In the genomic region with DNA sequence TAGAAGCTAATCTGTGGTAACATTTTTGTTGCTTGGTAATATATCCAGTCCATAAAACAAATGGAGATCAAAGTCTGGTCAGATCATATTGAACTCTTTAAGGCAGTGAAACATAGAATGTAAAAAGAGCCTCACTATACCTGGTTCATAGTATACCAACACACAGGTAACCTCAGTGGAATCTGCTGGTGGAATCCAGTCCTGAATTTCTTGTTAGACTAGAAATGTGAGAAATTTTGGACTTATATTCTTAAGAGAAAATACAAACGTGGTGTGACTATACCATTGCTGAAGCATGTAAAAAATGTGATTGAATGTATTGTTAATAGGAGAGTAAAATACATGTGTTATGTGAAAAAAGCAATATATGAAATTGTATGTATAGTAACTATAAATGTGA, we compare ENCODE assay signal across 24 cellular contexts.
"Had no signal": no experiment of that assay in that cellular context is flagged by ENCODE, and none has a peak within 500 bp of the region (broad histone marks: within the 10 kb centered on the region; RNA-seq: fewer than 3 reads in every experiment).

No MANE protein-coding gene starts in this region.

- H3K9me3 ChIP-seq: breast epithelium, esophagus squamous epithelium, prostate gland, testis, upper lobe of right lung had no signal

- DNase-seq: activated CD4-positive, CD25-positive, alpha-beta regulatory T cell treated with anti-CD3 and anti-CD28 coated beads, Interleukin-2, amount 50 U/mL, for 72 hours; activated CD8-positive, alpha-beta memory T cell treated with anti-CD3 and anti-CD28 coated beads for 24 hours; activated CD8-positive, alpha-beta memory T cell treated with anti-CD3 and anti-CD28 coated beads, Interleukin-2, amount 50 U/mL, for 48 hours; activated effector memory CD4-positive, alpha-beta T cell treated with anti-CD3 and anti-CD28 coated beads, Interleukin-2, amount 50 U/mL, for 16 hours; activated naive CD4-positive, alpha-beta T cell treated with anti-CD3 and anti-CD28 coated beads, Interleukin-2, amount 50 U/mL, for 16 hours; activated T-cell treated with anti-CD3 and anti-CD28 coated beads, Interleukin-2, amount 50 U/mL, for 48 hours; cerebellar nuclear complex; cortex of kidney; esophagus squamous epithelium; immature natural killer cell; mesenchymal stem cell; naive thymus-derived CD4-positive, alpha-beta T cell; right cardiac atrium; stimulated activated CD4-positive, alpha-beta T cell treated with anti-CD3 and anti-CD28 coated beads, Interleukin-4, amount 100 ng/mL, for 1 hour; testis; upper lobe of right lung had no signal

- H3K9ac ChIP-seq: neural progenitor cell had no signal

- H3K9me3 Mint-ChIP-seq: immature natural killer cell; naive thymus-derived CD4-positive, alpha-beta T cell; neural progenitor cell; stimulated activated effector memory CD8-positive, alpha-beta T cell treated with anti-CD3 and anti-CD28 coated beads, Interleukin-12 subunit alpha, Interleukin-12 subunit beta, amount 100 ng/mL, for 72 hours; T-helper 1 cell treated with Interleukin-12 subunit alpha and Interleukin-12 subunit beta and Interleukin-4 antibody, amounts not matched to agents 30 μg/mL and 1 μg/mL, for 36 hours had no signal

- H3K27ac ChIP-seq: breast epithelium, neural progenitor cell, prostate gland, skin epidermis, testis, upper lobe of right lung, VCaP had no signal

- H3K27ac Mint-ChIP-seq: naive thymus-derived CD4-positive, alpha-beta T cell; neural progenitor cell; stimulated activated effector memory CD8-positive, alpha-beta T cell treated with anti-CD3 and anti-CD28 coated beads, Interleukin-12 subunit alpha, Interleukin-12 subunit beta, amount 100 ng/mL, for 72 hours; T-helper 1 cell treated with Interleukin-12 subunit alpha and Interleukin-12 subunit beta and Interleukin-4 antibody, amounts not matched to agents 30 μg/mL and 1 μg/mL, for 36 hours had no signal

- FAIRE-seq: astrocyte had no signal

- H3K4me2 ChIP-seq: neural progenitor cell had no signal

- H3K4me3 Mint-ChIP-seq: immature natural killer cell; naive thymus-derived CD4-positive, alpha-beta T cell; neural progenitor cell; stimulated activated effector memory CD8-positive, alpha-beta T cell treated with anti-CD3 and anti-CD28 coated beads, Interleukin-12 subunit alpha, Interleukin-12 subunit beta, amount 100 ng/mL, for 72 hours; T-helper 1 cell treated with Interleukin-12 subunit alpha and Interleukin-12 subunit beta and Interleukin-4 antibody, amounts not matched to agents 30 μg/mL and 1 μg/mL, for 36 hours had no signal

- H2AFZ ChIP-seq: neural progenitor cell had no signal

- H3K27me3 ChIP-seq: breast epithelium, esophagus squamous epithelium, neural progenitor cell, testis, upper lobe of right lung had no signal

- H3K4me1 Mint-ChIP-seq: immature natural killer cell; neural progenitor cell; stimulated activated effector memory CD8-positive, alpha-beta T cell treated with anti-CD3 and anti-CD28 coated beads, Interleukin-12 subunit alpha, Interleukin-12 subunit beta, amount 100 ng/mL, for 72 hours had no signal

- H3K4me3 ChIP-seq: breast epithelium, esophagus squamous epithelium, neural progenitor cell, prostate gland, skin epidermis, testis, upper lobe of right lung had no signal

- H3K36me3 ChIP-seq: breast epithelium, esophagus squamous epithelium, neural progenitor cell, prostate gland had no signal

- H3K4me1 ChIP-seq: breast epithelium, neural progenitor cell, prostate gland, testis, upper lobe of right lung had no signal

- H3K27me3 Mint-ChIP-seq: naive thymus-derived CD4-positive, alpha-beta T cell had no signal
